In genomic region chr19:56637976-56638555, GRCh38 we compare ENCODE assay signal across 8 cellular contexts.
A peak's percentile ranks its signal among the peaks of the same experiment; 100 is the strongest.
DNase-seq lines count a peak whose midpoint lies in the region; ATAC-seq lines count a peak whose summit lies in the region.

No MANE protein-coding gene starts in this region.

- no peak for ATAC-seq in HG02588 (IDR thresholded peaks at IDR 0.05; ENCODE audit: unreplicated experiment)

- DNase-seq in ELF-1 (ENCODE audit: low read depth, low spot score) (peak; percentile 96), NCI-H1048 (lab: John Stamatoyannopoulos, UW) (peak; percentile 73), astrocyte of the hippocampus (ENCODE audit: low read depth, low spot score) (peak; percentile 95), iPS DF 4.7 (ENCODE audit: extremely low read depth, low spot score) (peak; percentile 75), D341Med (ENCODE audit: low spot score) (no peak), NCI-H128 (lab: John Stamatoyannopoulos, UW; ENCODE audit: unreplicated experiment) (no peak)
- DNase-seq in stimulated activated CD4-positive, alpha-beta T cell treated with anti-CD3 and anti-CD28 coated beads, Interleukin-12 subunit alpha, Interleukin-12 subunit beta, amount 100 ng/mL, for 4 hours, result peak; percentile 8

Comparison
In these comparisons a context has a peak if more than half of its experiments do, and no peak if none do; other contexts are left out.
1. DNase-seq: peak in ELF-1 (single experiment), NCI-H1048 (single experiment), astrocyte of the hippocampus (single experiment), iPS DF 4.7 (single experiment) and stimulated activated CD4-positive, alpha-beta T cell treated with anti-CD3 and anti-CD28 coated beads, Interleukin-12 subunit alpha, Interleukin-12 subunit beta, amount 100 ng/mL, for 4 hours (single experiment); none in D341Med (single experiment) and NCI-H128 (single experiment).